19 cellular contexts compared by ENCODE assay signal in genomic region chr2:162974771-162975170, GRCh38.
"Had no signal": no experiment of that assay in that cellular context is flagged by ENCODE, and none has a peak within 500 bp of the region (broad histone marks: within the 10 kb centered on the region; RNA-seq: fewer than 3 reads in every experiment).

No MANE protein-coding gene starts in this region.

- H3K4me3 ChIP-seq: adrenal gland, coronary artery, SJSA1 had no signal

- DNase-seq: activated CD4-positive, alpha-beta T cell treated with anti-CD3 and anti-CD28 coated beads for 4 hours; activated CD8-positive, alpha-beta memory T cell treated with anti-CD3 and anti-CD28 coated beads, Interleukin-2, amount 50 U/mL, for 48 hours; activated CD8-positive, alpha-beta T cell treated with anti-CD3 and anti-CD28 coated beads for 36 hours; activated naive CD4-positive, alpha-beta T cell treated with anti-CD3 and anti-CD28 coated beads, Interleukin-2, amount 50 U/mL, for 16 hours; activated naive CD8-positive, alpha-beta T cell treated with anti-CD3 and anti-CD28 coated beads, Interleukin-2, amount 10 ng/mL, durations not matched to agents 7 days and 5 days; activated T-cell treated with anti-CD3 and anti-CD28 coated beads, Interleukin-2, amount 50 U/mL, for 1 hour; adrenal gland; anterior cingulate cortex; MM.1S; NCI-H1417 treated with DMSO at 0.1 percent for 48 hours; NCI-H187; NCI-H2081; NCI-H226; NCI-H510A treated with DMSO at 0.1 percent for 48 hours; NCI-H69; PC-3; SHP77 had no signal

- H3K27ac ChIP-seq: adrenal gland, coronary artery, SJSA1 had no signal

- H3K9me3 ChIP-seq: adrenal gland, SJSA1 had no signal

- H3K4me1 ChIP-seq: adrenal gland, SJSA1 had no signal

- H3K36me3 ChIP-seq: adrenal gland, SJSA1 had no signal

- H3K27me3 ChIP-seq: adrenal gland, SJSA1 had no signal
